ENCODE assay signal across 23 cellular contexts in the genomic region with DNA sequence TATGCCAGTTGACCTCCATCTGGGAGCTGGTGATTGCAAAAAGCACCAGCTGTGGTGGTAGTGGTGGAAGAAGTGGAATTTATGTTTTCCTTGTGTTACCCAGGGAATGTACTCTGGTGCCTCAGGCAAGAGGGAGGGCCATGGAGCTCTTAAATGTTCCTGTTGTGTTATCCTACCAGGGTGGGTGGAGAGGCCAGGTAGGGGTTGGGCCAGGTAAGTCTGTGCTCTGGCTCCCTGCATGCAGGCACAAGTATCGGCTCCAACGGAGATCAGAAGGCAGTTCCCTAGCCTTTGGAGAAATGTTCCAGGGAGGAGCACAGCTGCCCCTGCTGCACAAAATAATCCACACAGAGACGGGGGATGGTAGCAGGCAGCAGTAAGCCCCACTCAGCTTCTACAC.
"Had no signal": no experiment of that assay in that cellular context is flagged by ENCODE, and none has a peak within 500 bp of the region (broad histone marks: within the 10 kb centered on the region; RNA-seq: fewer than 3 reads in every experiment).

No MANE protein-coding gene starts in this region.

- H3K36me3 ChIP-seq: esophagus squamous epithelium, ovary, sigmoid colon, stomach, thyroid gland had no signal

- ATAC-seq: effector memory CD8-positive, alpha-beta T cell; left lobe of liver; mucosa of descending colon; natural killer cell treated with Interleukin-12 subunit alpha and Interleukin-12 subunit beta and Interleukin-15 and Interleukin-18, amount 100 ng/mL, for 72 hours; psoas muscle; right cardiac atrium; stimulated activated effector memory CD8-positive, alpha-beta T cell treated with anti-CD3 and anti-CD28 coated beads, Interleukin-12 subunit alpha, Interleukin-12 subunit beta, amount 100 ng/mL, for 72 hours had no signal

- H3K4me3 ChIP-seq: esophagus squamous epithelium, lung, mucosa of descending colon, ovary, psoas muscle, sigmoid colon, stomach, thyroid gland had no signal

- H3K4me1 ChIP-seq: esophagus squamous epithelium, psoas muscle, sigmoid colon, stomach, thyroid gland had no signal

- H3K27me3 ChIP-seq: esophagus squamous epithelium, ovary, sigmoid colon, stomach, thyroid gland had no signal

- H3K27ac ChIP-seq: esophagus squamous epithelium, ovary, psoas muscle, sigmoid colon, stomach, thyroid gland had no signal

- H3K9me3 ChIP-seq: ovary, thyroid gland had no signal

- DNase-seq: cortex of kidney; effector memory CD8-positive, alpha-beta T cell; erythroblast; esophagus squamous epithelium; foreskin melanocyte; kidney; mucosa of descending colon; naive B cell; occipital lobe; ovary; psoas muscle; right cardiac atrium; sigmoid colon; stimulated activated CD4-positive, alpha-beta T cell treated with anti-CD3 and anti-CD28 coated beads, Interleukin-2, amount 100 ng/mL, for 24 hours; stimulated activated CD4-positive, alpha-beta T cell treated with anti-CD3 and anti-CD28 coated beads, Interleukin-4, amount 100 ng/mL, for 24 hours; stimulated activated naive CD4-positive, alpha-beta T cell treated with Interleukin-2 at 50 U/mL for 16 hours; stomach; thyroid gland; trophoblast cell had no signal
